ENCODE assay signal across 22 cellular contexts in genomic region chr12:56993346-56993745, GRCh38. TPM values are rescaled to one million over a fixed set of nuclear protein-coding genes. Genes with fewer than 3 reads are reported as not detected.
"Had no signal": no experiment of that assay in that cellular context is flagged by ENCODE, and none has a peak within 500 bp of the region (broad histone marks: within the 10 kb centered on the region; RNA-seq: fewer than 3 reads in every experiment).

No MANE protein-coding gene starts in this region.

- H3K27me3 Mint-ChIP-seq: activated CD8-positive, alpha-beta T cell treated with anti-CD3 and anti-CD28 coated beads for 36 hours; activated naive CD4-positive, alpha-beta T cell treated with anti-CD3 and anti-CD28 coated beads, Interleukin-2, amount 50 U/mL, for 24 hours; effector memory CD8-positive, alpha-beta T cell; stimulated activated naive CD8-positive, alpha-beta T cell treated with anti-CD3 and anti-CD28 coated beads, Interleukin-15, amount 100 ng/mL, for 72 hours had no signal

- H3K9me3 Mint-ChIP-seq: activated CD4-positive, alpha-beta T cell treated with anti-CD3 and anti-CD28 coated beads, Interleukin-2, amount 10 ng/mL, durations not matched to agents 24 days and 14 days; activated CD8-positive, alpha-beta T cell treated with anti-CD3 and anti-CD28 coated beads for 36 hours; activated naive CD4-positive, alpha-beta T cell treated with anti-CD3 and anti-CD28 coated beads, Interleukin-2, amount 50 U/mL, for 24 hours; effector memory CD8-positive, alpha-beta T cell; nephron progenitor cell; stimulated activated naive CD8-positive, alpha-beta T cell treated with anti-CD3 and anti-CD28 coated beads, Interleukin-15, amount 100 ng/mL, for 72 hours had no signal

- DNase-seq: activated CD4-positive, alpha-beta T cell treated with anti-CD3 and anti-CD28 coated beads, Interleukin-2, amount 10 ng/mL, durations not matched to agents 24 days and 14 days; activated CD4-positive, CD25-positive, alpha-beta regulatory T cell; activated CD8-positive, alpha-beta T cell treated with anti-CD3 and anti-CD28 coated beads for 36 hours; activated gamma-delta T cell; effector memory CD8-positive, alpha-beta T cell; foreskin keratinocyte; hypothalamus; midbrain; nephron progenitor cell; nucleus accumbens; retina; stimulated activated naive CD8-positive, alpha-beta T cell treated with anti-CD3 and anti-CD28 coated beads, Interleukin-15, amount 100 ng/mL, for 72 hours; T-helper 1 cell; T-helper 9 cell; upper lobe of left lung had no signal

- H3K27ac Mint-ChIP-seq: activated CD4-positive, alpha-beta T cell treated with anti-CD3 and anti-CD28 coated beads, Interleukin-2, amount 10 ng/mL, durations not matched to agents 24 days and 14 days; activated CD8-positive, alpha-beta T cell treated with anti-CD3 and anti-CD28 coated beads for 36 hours; activated naive CD4-positive, alpha-beta T cell treated with anti-CD3 and anti-CD28 coated beads, Interleukin-2, amount 50 U/mL, for 24 hours; effector memory CD8-positive, alpha-beta T cell had no signal

- H3K4me1 ChIP-seq: ascending aorta, foreskin keratinocyte had no signal

- H3K27ac ChIP-seq: ascending aorta, foreskin keratinocyte, upper lobe of left lung had no signal

- H3K4me3 Mint-ChIP-seq: activated CD4-positive, alpha-beta T cell treated with anti-CD3 and anti-CD28 coated beads, Interleukin-2, amount 10 ng/mL, durations not matched to agents 24 days and 14 days; activated CD8-positive, alpha-beta T cell treated with anti-CD3 and anti-CD28 coated beads for 36 hours; activated naive CD4-positive, alpha-beta T cell treated with anti-CD3 and anti-CD28 coated beads, Interleukin-2, amount 50 U/mL, for 24 hours; effector memory CD8-positive, alpha-beta T cell; nephron progenitor cell; stimulated activated naive CD8-positive, alpha-beta T cell treated with anti-CD3 and anti-CD28 coated beads, Interleukin-15, amount 100 ng/mL, for 72 hours had no signal

- H3K27me3 ChIP-seq: ascending aorta, upper lobe of left lung had no signal

- H3K4me3 ChIP-seq: ascending aorta, upper lobe of left lung had no signal

- H3K9me3 ChIP-seq: ascending aorta, upper lobe of left lung had no signal

RNA-seq across cellular contexts. Expression of gene TAC3, which starts 23.0 kb away (rescaled TPM):
- total RNA-seq: activated CD4-positive, alpha-beta T cell treated with anti-CD3 and anti-CD28 coated beads, Interleukin-2, amount 10 ng/mL, durations not matched to agents 24 days and 14 days; ascending aorta; foreskin keratinocyte; lung microvascular endothelial cell; upper lobe of left lung had no signal
- polyA plus RNA-seq: adipose tissue, foreskin keratinocyte, keratinocyte had no signal

RNA-seq across cellular contexts. Expression of gene RDH16, which starts 35.9 kb away (rescaled TPM):
- polyA plus RNA-seq: fibroblast of lung had no signal

RNA-seq across cellular contexts. Expression of gene MYO1A, which starts 56.6 kb away (rescaled TPM):
- total RNA-seq: ascending aorta, foreskin keratinocyte, lung microvascular endothelial cell, temporal lobe had no signal
- polyA plus RNA-seq: foreskin keratinocyte had no signal

RNA-seq across cellular contexts. Expression of gene SDR9C7, which starts 59.1 kb away (rescaled TPM):
- total RNA-seq: activated CD4-positive, alpha-beta T cell treated with anti-CD3 and anti-CD28 coated beads, Interleukin-2, amount 10 ng/mL, durations not matched to agents 24 days and 14 days; activated CD8-positive, alpha-beta T cell treated with anti-CD3 and anti-CD28 coated beads for 36 hours; ascending aorta; fibroblast of lung; lung microvascular endothelial cell; upper lobe of left lung had no signal
- polyA plus RNA-seq: adipose tissue, fibroblast of lung had no signal
